10 cellular contexts compared by ENCODE assay signal in the genomic region with DNA sequence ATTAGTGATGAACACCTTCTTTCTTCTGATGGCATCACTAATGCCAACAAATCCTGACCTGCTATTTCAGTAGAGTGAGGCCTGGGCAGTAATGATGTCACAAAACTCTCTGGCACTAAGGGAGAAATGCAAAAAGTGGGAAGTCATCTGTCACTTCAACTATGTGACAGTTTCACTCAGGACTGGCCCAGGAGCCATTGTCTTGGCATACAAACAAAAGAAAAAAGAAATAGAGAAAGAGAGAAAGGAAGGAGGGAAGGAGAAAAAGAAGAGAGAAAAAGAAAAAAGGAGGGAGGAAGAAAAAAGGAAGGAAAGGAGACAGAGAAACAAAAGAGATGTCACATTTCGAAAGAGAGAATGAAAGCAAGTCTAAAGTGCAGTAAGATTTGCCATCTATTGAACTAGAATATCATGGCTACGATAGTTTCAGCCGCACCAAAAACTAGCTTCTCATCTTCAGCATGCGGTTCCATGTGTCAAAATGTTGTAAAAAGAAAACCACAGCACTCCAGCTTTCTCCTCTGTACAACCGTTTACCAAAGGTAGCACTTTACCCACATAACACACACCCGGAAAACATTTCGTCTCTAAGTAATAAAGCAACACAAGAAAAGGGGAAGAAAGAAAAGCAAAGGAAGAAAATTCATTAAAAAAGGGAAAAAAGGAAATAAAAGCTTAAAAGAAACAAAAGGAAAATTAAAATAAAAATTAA. TPM values are rescaled to one million over a fixed set of nuclear protein-coding genes. Genes with fewer than 3 reads are reported as not detected.
A peak's percentile ranks its signal among the peaks of the same experiment; 100 is the strongest.
DNase-seq lines count a peak whose midpoint lies in the region; ATAC-seq and TF ChIP-seq lines count a peak whose summit lies in the region.
"Had no signal": no experiment of that assay in that cellular context is flagged by ENCODE, and none has a peak within 500 bp of the region (broad histone marks: within the 10 kb centered on the region; RNA-seq: fewer than 3 reads in every experiment).

No MANE protein-coding gene starts in this region.

- peak overlapping the region in 3 of 7 donors; percentile 13 to 82 (median 57) for H3K27ac Mint-ChIP-seq in CD14-positive monocyte
- peak overlapping the region; percentile 89 for H3K27ac Mint-ChIP-seq in activated CD4-positive, alpha-beta memory T cell treated with anti-CD3 and anti-CD28 coated beads, Interleukin-2, amount 10 ng/mL, durations not matched to agents 7 days and 5 days

- no peak for DNase-seq in CD14-positive monocyte (ENCODE audit: low spot score)
- peak; percentile 49 for DNase-seq in activated CD4-positive, alpha-beta memory T cell treated with anti-CD3 and anti-CD28 coated beads, Interleukin-2, amount 10 ng/mL, durations not matched to agents 7 days and 5 days
- no peak for DNase-seq in G401 (ENCODE audit: low spot score)
- DNase-seq in NCI-H1694 treated with DMSO at 0.1 percent for 48 hours (lab: John Stamatoyannopoulos, UW), result no peak
- DNase-seq in Right ventricle myocardium inferior (ENCODE audit: missing footprints), result no peak
- no peak for DNase-seq in activated CD8-positive, alpha-beta memory T cell treated with anti-CD3 and anti-CD28 coated beads for 24 hours
- DNase-seq: left ventricle myocardium superior, NCI-H524 treated with DMSO at 0.1 percent for 48 hours had no signal

- no peaks in the 10 kb centered on the region for H3K27me3 Mint-ChIP-seq in CD14-positive monocyte (ENCODE audit: low read depth in 3 of 3)
- H3K27me3 Mint-ChIP-seq in activated CD4-positive, alpha-beta memory T cell treated with anti-CD3 and anti-CD28 coated beads, Interleukin-2, amount 10 ng/mL, durations not matched to agents 7 days and 5 days, result no peaks in the 10 kb centered on the region

- ATAC-seq in GM18909 (IDR thresholded peaks at IDR 0.05; ENCODE audit: poor library complexity, unreplicated experiment) (peak; percentile 66), HG03095 (IDR thresholded peaks at IDR 0.05; ENCODE audit: unreplicated experiment) (peak; percentile 34), Right ventricle myocardium inferior (no peak)
- ATAC-seq: left ventricle myocardium superior had no signal

- H3K36me3 Mint-ChIP-seq in CD14-positive monocyte, result no peaks in the 10 kb centered on the region
- H3K36me3 Mint-ChIP-seq in activated CD4-positive, alpha-beta memory T cell treated with anti-CD3 and anti-CD28 coated beads, Interleukin-2, amount 10 ng/mL, durations not matched to agents 7 days and 5 days (ENCODE audit: low read depth), result peaks cover 64% of the 10 kb centered on the region

- POLR2A ChIA-PET in activated CD4-positive, alpha-beta memory T cell treated with anti-CD3 and anti-CD28 coated beads, Interleukin-2, amount 10 ng/mL, durations not matched to agents 7 days and 5 days (lab: Charles Lee), result interaction anchor here (1.1 to 4.1 kb wide), 7 partner anchors 9 to 83 kb away, joined by 3 to 61 read pairs (median 35); partner anchors contain the start of gene CD226

- no peak for TF ChIP-seq CTCF in CD14-positive monocyte (IDR thresholded peaks at IDR 0.05)

- peaks cover 12% of the 10 kb centered on the region for H3K4me1 Mint-ChIP-seq in CD14-positive monocyte
- peaks cover 78% of the 10 kb centered on the region for H3K4me1 Mint-ChIP-seq in activated CD4-positive, alpha-beta memory T cell treated with anti-CD3 and anti-CD28 coated beads, Interleukin-2, amount 10 ng/mL, durations not matched to agents 7 days and 5 days

- H3K9me3 Mint-ChIP-seq in CD14-positive monocyte, result peaks cover 0 to 4% (median 2%) of the 10 kb centered on the region in 7 donors
- H3K9me3 Mint-ChIP-seq in activated CD4-positive, alpha-beta memory T cell treated with anti-CD3 and anti-CD28 coated beads, Interleukin-2, amount 10 ng/mL, durations not matched to agents 7 days and 5 days, result peaks cover 3% of the 10 kb centered on the region

- H3K4me3 Mint-ChIP-seq in CD14-positive monocyte, result peak overlapping the region; percentile 64 to 72
- H3K4me3 Mint-ChIP-seq in activated CD4-positive, alpha-beta memory T cell treated with anti-CD3 and anti-CD28 coated beads, Interleukin-2, amount 10 ng/mL, durations not matched to agents 7 days and 5 days, result peak overlapping the region; percentile 70

- CTCF ChIA-PET in activated CD4-positive, alpha-beta memory T cell treated with anti-CD3 and anti-CD28 coated beads, Interleukin-2, amount 10 ng/mL, durations not matched to agents 7 days and 5 days (lab: Charles Lee), result interaction anchor here (0.8 to 2.5 kb wide), 6 partner anchors 11 to 70 kb away, joined by 3 to 18 read pairs (median 6); no protein-coding TSS in a partner anchor

- intact Hi-C loops in CD14-positive monocyte (cut with micrococcal nuclease), result no loop called here
- intact Hi-C loops in Right ventricle myocardium inferior (cut with DNase I), result no loop called here

- in situ Hi-C loops in G401 (cut with HindIII; ENCODE audit: low sequenced_read_pairs), result no loop called here

RNA-seq across cellular contexts. Expression of gene CD226, which starts 50.1 kb away (rescaled TPM):
- polyA plus RNA-seq in CD14-positive monocyte, result 1 to 10 TPM in 1 of 2 donors, under 1 TPM in 1; 0.53 to 1.1 TPM
- 100 to 1,000 TPM; 102 to 111 TPM for total RNA-seq in activated CD4-positive, alpha-beta memory T cell treated with anti-CD3 and anti-CD28 coated beads, Interleukin-2, amount 10 ng/mL, durations not matched to agents 7 days and 5 days
- total RNA-seq in G401 (2014; rRNA removed; shearing (Covaris generic)), result 0.07 and 0.31 TPM in 2 replicates
- total RNA-seq in Right ventricle myocardium inferior, result 0.95 TPM

Comparison
In these comparisons a context has a peak if more than half of its experiments do, and no peak if none do; other contexts are left out.
1. RNA of gene CD226, which starts 50.1 kb away (total RNA-seq): 102 to 111 TPM in activated CD4-positive, alpha-beta memory T cell treated with anti-CD3 and anti-CD28 coated beads, Interleukin-2, amount 10 ng/mL, durations not matched to agents 7 days and 5 days; 0.95 TPM in Right ventricle myocardium inferior (single experiment) and 0.07 to 0.31 TPM in G401; every median in the first group is over 10 times any median in the second.